ENCODE assay signal across 21 cellular contexts in genomic region chr4:138449938-138450337, GRCh38.
DNase-seq lines count a peak whose midpoint lies in the region; ATAC-seq and TF ChIP-seq lines count a peak whose summit lies in the region.
"Had no signal": no experiment of that assay in that cellular context is flagged by ENCODE, and none has a peak within 500 bp of the region (broad histone marks: within the 10 kb centered on the region; RNA-seq: fewer than 3 reads in every experiment).

No MANE protein-coding gene starts in this region.

- peak; percentile 1 for DNase-seq in SK-N-SH
- DNase-seq in choroid plexus epithelial cell (ENCODE audit: low read depth) = peak; percentile 14
- peak; percentile 54 for DNase-seq in islet precursor cell
- no peak for DNase-seq in GM19240 (ENCODE audit: insufficient read length, low spot score)
- no peak for DNase-seq in activated naive CD8-positive, alpha-beta T cell treated with anti-CD3 and anti-CD28 coated beads for 36 hours
- DNase-seq: Caco-2; CD4-positive, CD25-positive, alpha-beta regulatory T cell; DMS153; EL; NCI-H187; NCI-H446 treated with DMSO at 0.1 percent for 48 hours; NK-92 treated with Interleukin-12 subunit alpha and Interleukin-12 subunit beta, amount 100 ng/mL, for 24 hours; T-cell had no signal

- TF ChIP-seq EP300 in SK-N-SH (IDR thresholded peaks at IDR 0.05; ENCODE audit: borderline replicate concordance in 1 of 2, low read depth in 1 of 2, low read length in 1 of 2) = no peak

- H3K27ac ChIP-seq in SK-N-SH (ENCODE audit: low read depth in 2 of 2, low read length in 1 of 2) = no peak overlapping the region
- H3K27ac ChIP-seq: 22Rv1, RWPE1, SJCRH30 had no signal

- TF ChIP-seq CTCF in SK-N-SH (IDR thresholded peaks at IDR 0.05) (no peak), choroid plexus epithelial cell (conservative IDR thresholded peaks at IDR 0.05; ENCODE audit: low read depth, low read length) (no peak)

- no peaks in the 10 kb centered on the region for H3K9me2 ChIP-seq in SK-N-SH

- CTCF ChIA-PET in SK-N-SH (lab: Yijun Ruan, JAX) = no interaction called here

- no peaks in the 10 kb centered on the region for H3K9me3 Mint-ChIP-seq in activated naive CD8-positive, alpha-beta T cell treated with anti-CD3 and anti-CD28 coated beads for 36 hours

- no peak overlapping the region for H3K4me3 ChIP-seq in SK-N-SH (ENCODE audit: low read depth in 2 of 2, low read length in 1 of 2)
- no peak overlapping the region for H3K4me3 ChIP-seq in choroid plexus epithelial cell (ENCODE audit: low read depth, low read length)
- H3K4me3 ChIP-seq: SJCRH30 had no signal

- H3K4me3 Mint-ChIP-seq in activated naive CD8-positive, alpha-beta T cell treated with anti-CD3 and anti-CD28 coated beads for 36 hours = no peak overlapping the region
- H3K4me3 Mint-ChIP-seq: B cell; CD4-positive, CD25-positive, alpha-beta regulatory T cell; T-cell had no signal

- no peak for TF ChIP-seq RAD21 in SK-N-SH (IDR thresholded peaks at IDR 0.05; ENCODE audit: low read length)

- no peaks in the 10 kb centered on the region for H3K4me1 Mint-ChIP-seq in activated naive CD8-positive, alpha-beta T cell treated with anti-CD3 and anti-CD28 coated beads for 36 hours
- H3K4me1 Mint-ChIP-seq: B cell; CD4-positive, CD25-positive, alpha-beta regulatory T cell; T-cell had no signal

- WGBS in SK-N-SH (ENCODE audit: low lambda C conversion rate) = 61% methylated on average over 3 of the region's 3 CpGs

- H3K36me3 ChIP-seq in SK-N-SH (replicated peaks in 1 of 2; ENCODE audit: control insufficient read depth in 1 of 2, insufficient read depth in 2 of 2, low read length in 1 of 2) = no peaks in the 10 kb centered on the region
- H3K36me3 ChIP-seq: SJCRH30 had no signal

- H3K27me3 ChIP-seq in SK-N-SH (ENCODE audit: insufficient read depth) = no peaks in the 10 kb centered on the region
- H3K27me3 ChIP-seq: SJCRH30 had no signal

- H3K27me3 Mint-ChIP-seq in activated naive CD8-positive, alpha-beta T cell treated with anti-CD3 and anti-CD28 coated beads for 36 hours = no peaks in the 10 kb centered on the region
- H3K27me3 Mint-ChIP-seq: B cell; CD4-positive, CD25-positive, alpha-beta regulatory T cell; T-cell had no signal

- H3K79me2 ChIP-seq in SK-N-SH (ENCODE audit: insufficient read depth) = no peaks in the 10 kb centered on the region

- H3K4me1 ChIP-seq in SK-N-SH (ENCODE audit: control insufficient read depth in 1 of 2, insufficient read depth in 2 of 2, low read depth in 1 of 2, low read length in 1 of 2) = no peaks in the 10 kb centered on the region
- H3K4me1 ChIP-seq: Caco-2 had no signal

- H3K4me2 ChIP-seq in SK-N-SH = no peak overlapping the region; the same call in 1 of the 2 replicates

- no peak overlapping the region for H3K27ac Mint-ChIP-seq in activated naive CD8-positive, alpha-beta T cell treated with anti-CD3 and anti-CD28 coated beads for 36 hours
- H3K27ac Mint-ChIP-seq: B cell; CD4-positive, CD25-positive, alpha-beta regulatory T cell; T-cell had no signal

- H3K9ac ChIP-seq in SK-N-SH = no peak overlapping the region

- no peak for ATAC-seq in SK-N-SH treated with all-trans-retinoic acid at 6 μM for 48 hours
- no peak for ATAC-seq in HG03378 (IDR thresholded peaks at IDR 0.05; ENCODE audit: unreplicated experiment)
- ATAC-seq in HG03432 (IDR thresholded peaks at IDR 0.05; ENCODE audit: unreplicated experiment) = no peak
- ATAC-seq: HCT116, T-cell had no signal

- peaks cover 4% of the 10 kb centered on the region for H3F3A ChIP-seq in SK-N-SH (replicated peaks; ENCODE audit: insufficient read depth)

- H3K9me3 ChIP-seq in SK-N-SH = no peaks in the 10 kb centered on the region
- H3K9me3 ChIP-seq: Caco-2, SJCRH30 had no signal

- no peaks in the 10 kb centered on the region for H3K36me3 Mint-ChIP-seq in activated naive CD8-positive, alpha-beta T cell treated with anti-CD3 and anti-CD28 coated beads for 36 hours
- H3K36me3 Mint-ChIP-seq: CD4-positive, CD25-positive, alpha-beta regulatory T cell; T-cell had no signal

- no peaks in the 10 kb centered on the region for H4K20me1 ChIP-seq in SK-N-SH (ENCODE audit: insufficient read depth)

- H2AFZ ChIP-seq in SK-N-SH (ENCODE audit: low read depth) = peak overlapping the region; percentile 3; the same call in 1 of the 2 replicates

- POLR2A ChIA-PET in SK-N-SH (lab: Yijun Ruan, JAX) = no interaction called here

TF ChIP-seq in SK-N-SH, 30 proteins besides CTCF, POLR2A, EP300 and RAD21 (continues in another document):
- TF ChIP-seq USF1 (IDR thresholded peaks at IDR 0.05; ENCODE audit: borderline replicate concordance, low read depth) (no peak), RFX5 (IDR thresholded peaks at IDR 0.05; ENCODE audit: low read length) (no peak), USF2 (IDR thresholded peaks at IDR 0.05; ENCODE audit: borderline replicate concordance, low read depth, low read length) (no peak), YY1 (IDR thresholded peaks at IDR 0.05; ENCODE audit: low read depth) (no peak)

TF ChIP-seq in SK-N-SH treated with all-trans-retinoic acid at 6 μM for 48 hours, 23 proteins besides CTCF, POLR2A, EP300 and RAD21:
- TF ChIP-seq ZFP30 (CRISPR knock-in tag; IDR thresholded peaks at IDR 0.05) (no peak), ESRRG (CRISPR knock-in tag; IDR thresholded peaks at IDR 0.05) (no peak), TCF4 (CRISPR knock-in tag; IDR thresholded peaks at IDR 0.05; ENCODE audit: borderline replicate concordance) (no peak), PATZ1 (CRISPR knock-in tag; IDR thresholded peaks at IDR 0.05; ENCODE audit: borderline replicate concordance) (no peak), ARNTL (CRISPR knock-in tag; IDR thresholded peaks at IDR 0.05; ENCODE audit: borderline replicate concordance, low read depth) (no peak), GLIS3 (CRISPR knock-in tag; IDR thresholded peaks at IDR 0.05) (no peak), BACH2 (CRISPR knock-in tag; IDR thresholded peaks at IDR 0.05; ENCODE audit: borderline replicate concordance) (no peak), PPARA (CRISPR knock-in tag; IDR thresholded peaks at IDR 0.05; ENCODE audit: borderline replicate concordance) (no peak), TSHZ2 (CRISPR knock-in tag; IDR thresholded peaks at IDR 0.05) (no peak), SNAI2 (CRISPR knock-in tag; IDR thresholded peaks at IDR 0.05) (no peak), ZNF8 (CRISPR knock-in tag; IDR thresholded peaks at IDR 0.05) (no peak), CSDC2 (CRISPR knock-in tag; IDR thresholded peaks at IDR 0.05) (no peak), ZNF70 (CRISPR knock-in tag; IDR thresholded peaks at IDR 0.05) (no peak), ISL1 (CRISPR knock-in tag; IDR thresholded peaks at IDR 0.05) (no peak), ZNF565 (CRISPR knock-in tag; conservative IDR thresholded peaks at IDR 0.05; ENCODE audit: low read depth) (no peak)
TF ChIP-seq in SK-N-SH treated with all-trans-retinoic acid at 6 μM for 48 hours: peak in this region for 0.

Comparison
In these comparisons a context has a peak if more than half of its experiments do, and no peak if none do; other contexts are left out.
1. DNase-seq: peak in SK-N-SH (single experiment), choroid plexus epithelial cell (single experiment) and islet precursor cell (single experiment); none in GM19240 (single experiment) and activated naive CD8-positive, alpha-beta T cell treated with anti-CD3 and anti-CD28 coated beads for 36 hours (single experiment).